Comparison of ENCODE assay signal across 8 cellular contexts in the genomic region with DNA sequence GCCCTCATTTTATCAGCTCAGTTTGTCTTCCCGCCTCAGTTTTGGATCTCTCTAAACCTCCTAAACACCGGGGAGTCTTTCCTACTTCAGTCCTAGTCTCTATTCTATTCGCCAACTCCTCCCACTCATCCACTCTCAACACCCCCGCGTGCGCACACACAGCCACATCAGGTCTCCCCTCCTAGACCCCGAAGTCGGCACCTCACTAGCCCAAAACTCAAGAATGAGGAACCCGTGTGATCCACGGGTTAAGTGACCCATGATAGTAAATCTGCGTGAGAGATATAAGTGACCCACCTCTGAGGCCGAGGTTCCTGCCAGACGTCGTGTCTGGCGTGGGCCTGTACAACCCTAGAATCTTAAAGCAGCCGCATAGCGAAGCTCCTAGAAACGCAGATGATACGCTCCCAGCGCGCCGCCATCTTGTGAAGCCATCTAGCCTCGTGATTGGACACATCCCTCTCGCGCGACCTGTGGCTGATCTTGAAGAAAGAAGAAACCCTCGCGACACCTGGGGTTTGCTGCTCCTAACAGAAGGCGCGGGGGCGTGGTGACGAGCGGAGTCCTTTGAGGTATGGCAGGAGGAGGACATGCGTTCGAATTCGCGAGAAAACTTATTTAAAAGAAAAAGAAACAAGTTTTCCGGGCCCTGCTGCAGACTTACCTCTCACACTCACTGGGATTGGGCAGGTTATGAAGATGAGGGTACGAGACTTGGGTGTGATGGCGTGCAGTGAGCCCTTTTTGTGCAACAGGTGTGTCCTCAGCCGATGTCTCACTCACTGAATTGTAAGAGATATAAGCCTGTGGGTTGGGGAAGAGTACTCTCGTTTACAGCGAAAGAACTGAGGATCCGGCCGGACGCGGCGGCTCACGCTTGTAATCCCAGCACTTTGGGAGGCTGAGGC. TPM values are rescaled to one million over a fixed set of nuclear protein-coding genes. Genes with fewer than 3 reads are reported as not detected.
A peak's percentile ranks its signal among the peaks of the same experiment; 100 is the strongest.
DNase-seq lines count a peak whose midpoint lies in the region; FAIRE-seq and TF ChIP-seq lines count a peak whose summit lies in the region.

Gene METTL16, minus strand, starts transcription at position 427 of the 908 bp plus-strand sequence. CDS start 9,557 bp downstream, outside the sequence.

- H3K4ac ChIP-seq in neuronal stem cell (ENCODE audit: low read length) = no peak within 1 kb of the TSS

- TF ChIP-seq CTCF in HFF-Myc (IDR thresholded peaks at IDR 0.05; ENCODE audit: low read depth, low read length, missing control alignments) = no peak
- TF ChIP-seq CTCF in subcutaneous adipose tissue (IDR thresholded peaks at IDR 0.05; ENCODE audit: low read depth) = no peak

- H3K27ac ChIP-seq in SJSA1 (peak within 1 kb of the TSS; percentile 77), neuronal stem cell (replicated peaks; ENCODE audit: low read length) (peak within 1 kb of the TSS; percentile 89)

- WGBS in neuronal stem cell (ENCODE audit: extremely low coverage in 2 of 2, insufficient read length in 2 of 2, insufficient replicate concordance in 1 of 2), 2 donors = no CpG with 5 or more reads among the region's 49 CpGs

- H4K8ac ChIP-seq in neuronal stem cell (ENCODE audit: low read depth, low read length) = no peak within 1 kb of the TSS

- peak within 1 kb of the TSS; percentile 89 for H2AFZ ChIP-seq in neuronal stem cell (ENCODE audit: low read length)

- H3K4me2 ChIP-seq in neuronal stem cell (ENCODE audit: insufficient read depth, low read length, poor library complexity, severe bottlenecking) = peak within 1 kb of the TSS; percentile 56

- H3K27me3 ChIP-seq in SJSA1 (replicated peaks) = no peaks in the 10 kb centered on the region
- no peaks in the 10 kb centered on the region for H3K27me3 ChIP-seq in neuronal stem cell (ENCODE audit: control insufficient read depth in 3 of 3, insufficient read depth in 3 of 3, low read depth in 1 of 3, low read length in 3 of 3)

- no peak within 1 kb of the TSS for H2BK5ac ChIP-seq in neuronal stem cell (ENCODE audit: low read length)

- H3K14ac ChIP-seq in neuronal stem cell (ENCODE audit: low read length) = no peak within 1 kb of the TSS

- H3K9ac ChIP-seq in neuronal stem cell (ENCODE audit: low read depth, low read length, poor library complexity) = peak within 1 kb of the TSS; percentile 87

- no peak within 1 kb of the TSS for H4K91ac ChIP-seq in neuronal stem cell (ENCODE audit: low read depth, low read length, poor library complexity)

- no peak for FAIRE-seq in frontal cortex (lab: Jason Lieb, UNC)

- H3K36me3 ChIP-seq in SJSA1 (peaks cover 2% of the 10 kb centered on the region; the same call in 1 of the 2 replicates), neuronal stem cell (replicated peaks in 1 of 2; ENCODE audit: control insufficient read depth in 2 of 2, insufficient read depth in 2 of 2, low read length in 2 of 2) (peaks cover 0 to 8% of the 10 kb centered on the region in 2 donors)

- H2BK12ac ChIP-seq in neuronal stem cell (ENCODE audit: low read length) = no peak within 1 kb of the TSS

- DNase-seq in GM04503 (ENCODE audit: low read depth) = peak; percentile 89
- peak; percentile 97 for DNase-seq in HFF-Myc (ENCODE audit: extremely low read depth, low read depth)
- DNase-seq in MV-4-11 (lab: John Stamatoyannopoulos, UW) = peak; percentile 98
- peak; percentile 93 to 97 for DNase-seq in SJSA1 (ENCODE audit: low read depth in 1 of 2, low spot score in 2 of 2)
- DNase-seq in activated gamma-delta T cell treated with anti-CD3 and anti-CD28 coated beads, Interleukin-2, amount 50 U/mL, for 16 hours (ENCODE audit: low read depth) = peak; percentile 95
- DNase-seq in frontal cortex (ENCODE audit: low spot score in 2 of 2) = peak; percentile 79 to 91
- peak; percentile 97 for DNase-seq in neuronal stem cell (ENCODE audit: low spot score)

- H3K4me3 ChIP-seq in HFF-Myc (replicated peaks; ENCODE audit: low read depth, low read length) (peak within 1 kb of the TSS; percentile 86), SJSA1 (peak within 1 kb of the TSS; percentile 56), neuronal stem cell (ENCODE audit: low read length in 2 of 2) (peak within 1 kb of the TSS; percentile 75 to 87)

- H2BK120ac ChIP-seq in neuronal stem cell (ENCODE audit: low read depth, low read length) = no peak within 1 kb of the TSS

- peak within 1 kb of the TSS; percentile 79 for H3K18ac ChIP-seq in neuronal stem cell (ENCODE audit: low read length)

- H3K9me3 ChIP-seq in SJSA1 (replicated peaks) (no peaks in the 10 kb centered on the region), neuronal stem cell (replicated peaks in 1 of 2; ENCODE audit: control insufficient read depth in 2 of 2, insufficient read depth in 1 of 2, low read depth in 1 of 2, low read length in 2 of 2) (peaks cover 1 to 7% of the 10 kb centered on the region in 2 donors)

- no peak within 1 kb of the TSS for H2AK5ac ChIP-seq in neuronal stem cell (ENCODE audit: low read depth, low read length)

- H3K23ac ChIP-seq in neuronal stem cell (ENCODE audit: low read depth, low read length, poor library complexity) = no peak within 1 kb of the TSS

- H3K4me1 ChIP-seq in SJSA1 (replicated peaks) (peaks cover 9% of the 10 kb centered on the region), neuronal stem cell (ENCODE audit: control insufficient read depth in 2 of 2, insufficient read depth in 1 of 2, low read depth in 1 of 2, low read length in 2 of 2) (peaks cover 2 to 3% of the 10 kb centered on the region in 2 donors)

- H3K79me1 ChIP-seq in neuronal stem cell (ENCODE audit: low read depth, low read length) = peaks cover 2% of the 10 kb centered on the region

- no peak within 1 kb of the TSS for H2BK15ac ChIP-seq in neuronal stem cell (ENCODE audit: low read length)

RNA-seq across cellular contexts. Expression of gene METTL16, which starts in this region (rescaled TPM):
- 11.5 and 17.3 TPM in 2 replicates for total RNA-seq in SJSA1 (2014; rRNA removed; shearing (Covaris generic))
- 15.1 TPM for total RNA-seq in frontal cortex
- polyA plus RNA-seq in neuronal stem cell (2013, experiment 1 of 2) = 33.5 TPM
- polyA plus RNA-seq in neuronal stem cell (2013, experiment 2 of 2) = 36.0 TPM
- 10 to 100 TPM; 12.6 to 80.5 (median 25.3) TPM for total RNA-seq in subcutaneous adipose tissue

Comparison
In these comparisons a context has a peak if more than half of its experiments do, and no peak if none do; other contexts are left out.
1. Peak in every context shown above with its lines: DNase-seq, H3K4me3 ChIP-seq and H3K27ac ChIP-seq.